In the genomic region with DNA sequence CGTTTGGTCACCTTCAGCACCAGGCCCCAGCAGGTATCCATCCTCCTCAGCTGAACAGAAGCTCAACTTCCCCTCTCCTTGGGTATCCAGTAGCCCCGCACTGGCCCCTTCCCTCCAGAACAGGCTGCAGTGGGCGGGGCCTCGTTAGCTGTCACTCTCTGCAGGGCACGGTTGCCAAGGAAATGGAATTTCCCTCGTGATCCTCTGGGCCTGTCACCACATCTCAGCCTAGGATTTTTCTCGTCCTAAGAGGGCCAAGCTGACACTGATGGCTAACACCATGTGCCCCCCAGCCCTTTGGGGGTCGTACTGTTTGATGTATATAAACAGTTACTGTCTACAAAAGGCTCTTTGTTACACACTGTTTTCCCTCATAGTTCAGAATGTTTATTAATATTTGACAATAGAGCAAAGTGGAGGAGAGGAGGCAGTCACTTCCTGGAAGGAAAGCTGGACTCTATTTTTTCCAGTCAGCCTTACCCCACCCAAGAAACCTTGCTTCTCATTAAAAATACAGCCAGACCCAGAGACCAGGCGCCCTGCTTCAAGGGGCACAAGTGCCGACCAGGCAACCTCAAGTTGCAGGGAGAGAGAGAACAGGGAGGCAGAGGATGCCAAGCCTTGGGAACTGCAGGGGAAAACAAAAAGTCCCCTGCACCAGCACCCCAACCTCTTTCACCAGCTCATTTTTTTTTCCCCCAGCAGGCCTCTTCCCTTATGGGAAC, we compare ENCODE assay signal across 8 cellular contexts. TPM values are rescaled to one million over a fixed set of nuclear protein-coding genes. Genes with fewer than 3 reads are reported as not detected.
DNase-seq lines count a peak whose midpoint lies in the region; ATAC-seq and TF ChIP-seq lines count a peak whose summit lies in the region.

No MANE protein-coding gene starts in this region.

- H3K4me3 ChIP-seq in BLaER1 (no peak overlapping the region), fibroblast of the aortic adventitia (ENCODE audit: low read depth, low read length) (no peak overlapping the region)

- no peaks in the 10 kb centered on the region for H3K27me3 ChIP-seq in BLaER1

- no peak overlapping the region for H3K27ac ChIP-seq in BLaER1

- no peaks in the 10 kb centered on the region for H4K20me1 ChIP-seq in BLaER1

- H3K9me3 ChIP-seq in BLaER1, result no peaks in the 10 kb centered on the region

- peak; percentile 69 for ATAC-seq in GM19463 (IDR thresholded peaks at IDR 0.05; ENCODE audit: unreplicated experiment)

- no peak for TF ChIP-seq CTCF in fibroblast of the aortic adventitia (IDR thresholded peaks at IDR 0.05; ENCODE audit: insufficient read depth, low read length)

- H3K9ac ChIP-seq in BLaER1, result no peak overlapping the region

- H3K36me3 ChIP-seq in BLaER1, result no peaks in the 10 kb centered on the region

- peak overlapping the region; percentile 27 for H3K4me2 ChIP-seq in BLaER1

- DNase-seq in NCI-H774 (lab: John Stamatoyannopoulos, UW), result peak; percentile 30
- peak; percentile 46 for DNase-seq in fibroblast of the aortic adventitia (ENCODE audit: low read depth)
- DNase-seq in occipital lobe (lab: John Stamatoyannopoulos, UW), result peak; percentile 83
- no peak for DNase-seq in SKM-1 treated with dmso at 0.1 percent for 144 hours (lab: John Stamatoyannopoulos, UW; ENCODE audit: unreplicated experiment)
- DNase-seq in RKO (ENCODE audit: low spot score), result no peak
- no peak for DNase-seq in glomerular visceral epithelial cell (ENCODE audit: extremely low spot score)

- H3K4me1 ChIP-seq in BLaER1, result peaks cover 8% of the 10 kb centered on the region

RNA-seq across cellular contexts. Expression of gene FEZ1, which starts 44.5 kb away (rescaled TPM):
- 77.0 and 91.8 TPM in 2 replicates for total RNA-seq in fibroblast of the aortic adventitia (ENCODE audit: low replicate concordance)
- 295 TPM for total RNA-seq in occipital lobe

Comparison
In these comparisons a context has a peak if more than half of its experiments do, and no peak if none do; other contexts are left out.
1. DNase-seq: peak in NCI-H774 (single experiment), fibroblast of the aortic adventitia (single experiment) and occipital lobe (single experiment); none in SKM-1 treated with dmso at 0.1 percent for 144 hours (single experiment), RKO (single experiment) and glomerular visceral epithelial cell (single experiment).